22 cellular contexts compared by ENCODE assay signal in the genomic region with DNA sequence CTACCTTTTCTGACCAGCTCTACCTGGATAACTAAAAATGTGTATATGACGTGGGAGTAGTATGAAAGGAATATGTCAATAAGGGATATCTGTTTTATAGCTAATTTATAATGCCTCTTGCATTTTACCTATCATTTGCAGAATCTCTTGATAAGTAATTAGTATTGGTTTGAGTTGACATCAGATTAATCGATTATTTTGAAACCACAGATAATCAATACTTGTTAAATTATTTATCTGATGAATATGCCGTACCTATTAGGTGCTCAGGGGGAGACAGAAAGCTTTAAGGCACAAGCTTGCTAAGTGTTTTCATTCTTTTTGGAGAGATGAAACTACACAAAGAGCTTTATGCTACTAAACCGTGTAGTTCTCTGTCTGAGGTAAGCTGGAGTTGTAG.
"Had no signal": no experiment of that assay in that cellular context is flagged by ENCODE, and none has a peak within 500 bp of the region (broad histone marks: within the 10 kb centered on the region; RNA-seq: fewer than 3 reads in every experiment).

No MANE protein-coding gene starts in this region.

- H3K4me3 ChIP-seq: left ventricle myocardium inferior, lung, neural progenitor cell, right atrium auricular region, right lobe of liver, smooth muscle cell, suprapubic skin, thoracic aorta, tibial artery, upper lobe of right lung had no signal

- H3K9me3 ChIP-seq: left ventricle myocardium inferior, neutrophil, right atrium auricular region, right lobe of liver, suprapubic skin, thoracic aorta, tibial artery, upper lobe of right lung had no signal

- H3K4me1 ChIP-seq: neural progenitor cell, parathyroid adenoma, right lobe of liver, upper lobe of right lung had no signal

- DNase-seq: islet precursor cell; left ventricle myocardium inferior; mesendoderm; naive B cell; natural killer cell; nephron progenitor cell; occipital lobe; right lobe of liver; stimulated activated CD4-positive, alpha-beta T cell treated with anti-CD3 and anti-CD28 coated beads, Interleukin-1b, Interleukin-23, amount 100 ng/mL, for 48 hours; stimulated activated CD4-positive, alpha-beta T cell treated with anti-CD3 and anti-CD28 coated beads, Interleukin-4, amount 100 ng/mL, for 1 hour; stimulated activated naive CD4-positive, alpha-beta T cell; tibial artery; trophoblast cell; upper lobe of right lung had no signal

- ATAC-seq: natural killer cell, right lobe of liver, upper lobe of right lung had no signal

- H3K36me3 ChIP-seq: neutrophil had no signal

- H3K27ac ChIP-seq: left ventricle myocardium inferior, neural progenitor cell, neutrophil, parathyroid adenoma, right atrium auricular region, right lobe of liver, suprapubic skin, tibial artery, upper lobe of right lung had no signal

- H3K27me3 ChIP-seq: neural progenitor cell, neutrophil, right atrium auricular region, right lobe of liver, suprapubic skin, tibial artery, upper lobe of right lung had no signal
